In the genomic region with DNA sequence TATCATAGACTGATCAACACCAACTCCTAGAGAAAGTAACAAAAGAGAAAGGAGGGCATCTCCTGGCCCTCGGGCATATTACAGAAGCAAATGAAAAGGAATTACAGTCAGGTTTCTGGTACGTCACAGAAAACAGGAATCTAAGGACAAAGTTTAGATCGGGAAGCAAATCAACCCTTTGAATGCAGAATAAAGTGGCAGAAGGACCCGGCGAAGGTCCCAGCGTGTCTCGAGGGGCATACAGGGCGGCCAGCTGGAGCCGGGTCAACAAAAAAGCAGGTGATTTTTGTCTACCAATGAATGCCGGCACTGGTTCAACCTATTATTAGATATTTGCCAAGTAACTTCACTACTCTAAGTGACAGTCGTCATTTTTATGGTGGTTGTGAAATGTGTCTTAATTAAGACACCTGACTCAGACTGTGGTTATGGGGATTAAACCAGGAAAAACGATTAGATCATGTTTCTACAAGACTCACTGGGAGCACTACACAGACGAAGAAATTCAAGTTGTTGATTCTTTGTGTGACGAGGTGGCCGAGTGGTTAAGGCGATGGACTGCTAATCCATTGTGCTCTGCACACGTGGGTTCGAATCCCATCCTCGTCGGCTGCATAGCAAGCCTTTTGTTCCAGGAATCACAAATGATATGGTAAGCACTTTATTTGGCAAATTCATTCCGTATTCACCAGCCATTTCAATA, we compare ENCODE assay signal across 8 cellular contexts. TPM values are rescaled to one million over a fixed set of nuclear protein-coding genes. Genes with fewer than 3 reads are reported as not detected.
A peak's percentile ranks its signal among the peaks of the same experiment; 100 is the strongest.
DNase-seq lines count a peak whose midpoint lies in the region; ATAC-seq, FAIRE-seq and TF ChIP-seq lines count a peak whose summit lies in the region.

No MANE protein-coding gene starts in this region.

- no peak for TF ChIP-seq CTCF in AG04449 (IDR thresholded peaks at IDR 0.05; ENCODE audit: insufficient read depth, low read length, missing control alignments)

- CTCF ChIA-PET in AG04449 (lab: Yijun Ruan, JAX): interaction anchor here (1.6 kb wide), 1 partner anchor 21 kb away, joined by 4 read pairs; no protein-coding TSS in a partner anchor

- H3K4me3 ChIP-seq in AG04449 (ENCODE audit: low read depth, low read length): peak overlapping the region; percentile 59

- POLR2A ChIA-PET in AG04449 (lab: Yijun Ruan, JAX): no interaction called here

- no peak for TF ChIP-seq POLR2A in GM12892 (IDR thresholded peaks at IDR 0.05; ENCODE audit: low read depth, low read length)

- ATAC-seq in HG03159 (IDR thresholded peaks at IDR 0.05; ENCODE audit: unreplicated experiment): peak; percentile 50

- peak; percentile 62 for FAIRE-seq in GM12892 (lab: Jason Lieb, UNC)

- DNase-seq in AG04449 (ENCODE audit: low read depth, low spot score): peak; percentile 60
- DNase-seq in GM12892 (ENCODE audit: insufficient read length): peak; percentile 32
- DNase-seq in NCI-H460 (ENCODE audit: extremely low read depth, low read depth): peak; percentile 78
- peak; percentile 57 for DNase-seq in activated CD8-positive, alpha-beta memory T cell treated with anti-CD3 and anti-CD28 coated beads, Interleukin-2, amount 50 U/mL, for 24 hours (ENCODE audit: extremely low read depth)
- DNase-seq in foreskin melanocyte: peak; percentile 70
- peak; percentile 95 for DNase-seq in renal cortical epithelial cell (ENCODE audit: low read depth)
- DNase-seq in SW 1271 (lab: John Stamatoyannopoulos, UW): no peak

RNA-seq across cellular contexts. Expression of a gene that starts 12.4 kb away (rescaled TPM):
- 10.0 TPM for polyA plus RNA-seq in GM12892 (2012; ENCODE audit: missing spikeins)
- total RNA-seq in NCI-H460 (2014; rRNA removed; shearing (Covaris generic)): 10.4 and 10.9 TPM in 2 replicates
- 15.9 and 17.0 TPM in 2 replicates for polyA plus RNA-seq in NCI-H460 (2014; cell fraction: nucleus; rRNA removed)
- total RNA-seq in renal cortical epithelial cell: 16.3 and 23.7 TPM in 2 replicates

RNA-seq across cellular contexts. Expression of a gene that starts 39.4 kb away (rescaled TPM):
- polyA plus RNA-seq in GM12892 (2012; ENCODE audit: missing spikeins): 3.9 TPM
- total RNA-seq in NCI-H460 (2014; rRNA removed; shearing (Covaris generic)): 2.6 and 3.4 TPM in 2 replicates
- polyA plus RNA-seq in NCI-H460 (2014; cell fraction: nucleus; rRNA removed): 1.2 and 2.5 TPM in 2 replicates
- total RNA-seq in renal cortical epithelial cell: 6.1 and 8.1 TPM in 2 replicates

RNA-seq across cellular contexts. Expression of a gene that starts 46.4 kb away (rescaled TPM):
- polyA plus RNA-seq in GM12892 (2012; ENCODE audit: missing spikeins): not detected
- total RNA-seq in NCI-H460 (2014; rRNA removed; shearing (Covaris generic)): not detected in 2 replicates
- polyA plus RNA-seq in NCI-H460 (2014; cell fraction: nucleus; rRNA removed): 0.23 TPM in 1 of 2 replicates, not detected in the other
- total RNA-seq in renal cortical epithelial cell: 0.15 and 0.17 TPM in 2 replicates

RNA-seq across cellular contexts. Expression of a gene that starts 54.3 kb away (rescaled TPM):
- 9.0 TPM for polyA plus RNA-seq in GM12892 (2012; ENCODE audit: missing spikeins)
- 10.6 and 11.0 TPM in 2 replicates for total RNA-seq in NCI-H460 (2014; rRNA removed; shearing (Covaris generic))
- polyA plus RNA-seq in NCI-H460 (2014; cell fraction: nucleus; rRNA removed): 9.7 and 16.8 TPM in 2 replicates
- 10.1 and 27.0 TPM in 2 replicates for total RNA-seq in renal cortical epithelial cell

Comparison
In these comparisons a context has a peak if more than half of its experiments do, and no peak if none do; other contexts are left out.
1. DNase-seq: peak in AG04449 (single experiment), GM12892 (single experiment), NCI-H460 (single experiment), activated CD8-positive, alpha-beta memory T cell treated with anti-CD3 and anti-CD28 coated beads, Interleukin-2, amount 50 U/mL, for 24 hours (single experiment), foreskin melanocyte (single experiment) and renal cortical epithelial cell (single experiment); none in SW 1271 (0 of 2).